9 cellular contexts compared by ENCODE assay signal in the genomic region with DNA sequence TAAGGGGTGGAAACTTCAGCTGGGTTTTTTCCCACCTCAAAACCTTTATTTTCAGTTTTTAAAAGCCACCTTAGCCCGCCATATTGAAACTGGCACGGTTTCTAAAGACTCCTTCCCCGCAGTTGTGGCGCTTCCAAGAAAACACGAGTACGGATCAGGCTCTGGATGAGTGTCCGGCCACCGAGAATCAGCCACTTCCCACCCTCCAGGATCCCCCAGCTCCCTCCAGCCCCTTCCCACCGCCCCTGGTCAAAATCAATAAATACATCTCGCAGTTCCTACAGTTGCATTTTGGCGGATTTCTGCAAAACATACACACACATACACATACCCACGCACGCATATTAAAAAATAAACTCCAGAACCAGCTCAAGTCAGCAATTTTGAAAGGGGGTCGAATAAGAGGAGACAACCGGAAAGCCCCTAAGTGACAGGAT. TPM values are rescaled to one million over a fixed set of nuclear protein-coding genes. Genes with fewer than 3 reads are reported as not detected.
DNase-seq lines count a peak whose midpoint lies in the region; ATAC-seq, FAIRE-seq and TF ChIP-seq lines count a peak whose summit lies in the region.
"Had no signal": no experiment of that assay in that cellular context is flagged by ENCODE, and none has a peak within 500 bp of the region (broad histone marks: within the 10 kb centered on the region; RNA-seq: fewer than 3 reads in every experiment).

No MANE protein-coding gene starts in this region.

- H4K5ac ChIP-seq in IMR-90 (ENCODE audit: low read depth, low read length) = no peak overlapping the region

- CTCF ChIA-PET in IMR-90 (lab: Yijun Ruan, JAX) = no interaction called here
- CTCF ChIA-PET in HepG2 (lab: Yijun Ruan, JAX; ENCODE audit: low intra/inter-chr PET ratio, low total read pairs) = no interaction called here

- POLR2A ChIA-PET in IMR-90 (lab: Charles Lee; ENCODE audit: unreplicated experiment) = no interaction called here
- POLR2A ChIA-PET in HepG2 (lab: Yijun Ruan, JAX) = no interaction called here

- WGBS in IMR-90 (ENCODE audit: extremely low coverage in 2 of 2, insufficient read length in 1 of 2), 2 experiments = no CpG with 5 or more reads among the region's 15 CpGs
- 5% methylated on average over 15 of the region's 15 CpGs for WGBS in HepG2 (ENCODE audit: low lambda C conversion rate)

- BruUV-seq in IMR-90 (replicated peaks; lab: Mats Ljungman, UMichigan) = no TSS peak
- no TSS peak for BruUV-seq in HepG2 (replicated peaks; lab: Mats Ljungman, UMichigan)

- no peak overlapping the region for H3K18ac ChIP-seq in IMR-90 (ENCODE audit: low read depth, low read length)

- H3K27ac ChIP-seq in IMR-90 (ENCODE audit: insufficient read depth, low read length) = no peak overlapping the region
- H3K27ac ChIP-seq in ascending aorta = no peak overlapping the region
- H3K27ac ChIP-seq in HepG2 (ENCODE audit: extremely low read length, insufficient read depth, low read length) = no peak overlapping the region
- H3K27ac ChIP-seq in stomach smooth muscle (ENCODE audit: low read length) = peak overlapping the region; percentile 41

- no peak overlapping the region for H4K91ac ChIP-seq in IMR-90 (ENCODE audit: insufficient read depth, low read depth, low read length)

- in situ Hi-C loops in IMR-90 (cut with MboI; ENCODE audit: low sequenced_read_pairs) = loop anchor here (10.0 kb wide), 3 partner anchors 145 to 995 kb away; no protein-coding TSS in a partner anchor
- in situ Hi-C loops in HepG2 (cut with HindIII; ENCODE audit: extremely low pct_ligation_motif_present, low pct_unique_long_range_greater_than_20kb) = loop anchor here (10.0 kb wide), 1 partner anchor 495 kb away; no protein-coding TSS in a partner anchor

- dilution Hi-C loops in IMR-90 (cut with HindIII; ENCODE audit: low sequenced_read_pairs, unreplicated experiment) = loop anchor here (25.0 kb wide), 1 partner anchor 722 kb away; no protein-coding TSS in a partner anchor

- no peaks in the 10 kb centered on the region for H3K9me1 ChIP-seq in IMR-90 (ENCODE audit: insufficient read depth, low read length)

- H3K36me3 ChIP-seq in IMR-90 (ENCODE audit: control insufficient read depth, insufficient read depth, low read length) (no peaks in the 10 kb centered on the region), ascending aorta (no peaks in the 10 kb centered on the region), HepG2 (replicated peaks in 1 of 2; ENCODE audit: control insufficient read depth in 1 of 2, insufficient read depth in 2 of 2, low read length in 2 of 2) (no peaks in the 10 kb centered on the region), stomach smooth muscle (ENCODE audit: control insufficient read depth in 2 of 2, insufficient read depth in 2 of 2, low read length in 2 of 2) (no peaks in the 10 kb centered on the region)

- intact Hi-C loops in IMR-90 (cut with micrococcal nuclease) (loop anchor here (1.0 kb wide), 1 partner anchor 149 kb away; no protein-coding TSS in a partner anchor), ascending aorta (cut with DNase I) (no loop called here), HepG2 (cut with micrococcal nuclease; ENCODE audit: unreplicated experiment) (no loop called here)

- H3K56ac ChIP-seq in IMR-90 (ENCODE audit: extremely low read depth, insufficient read depth, low read length) = no peak overlapping the region

- H3K9ac ChIP-seq in IMR-90 (ENCODE audit: low read depth, low read length) (no peak overlapping the region), HepG2 (ENCODE audit: insufficient read depth, low read depth, low read length) (no peak overlapping the region), stomach smooth muscle (ENCODE audit: low read length in 2 of 2) (peak overlapping the region; percentile 58 to 59)

- H3K4me3 ChIP-seq in GM12865 (ENCODE audit: low read depth, low read length) = peak overlapping the region; percentile 91
- H3K4me3 ChIP-seq in IMR-90 (ENCODE audit: insufficient read depth, low read depth, low read length) = peak overlapping the region; percentile 56
- peak overlapping the region; percentile 65 to 72 for H3K4me3 ChIP-seq in ascending aorta
- H3K4me3 ChIP-seq in HepG2 (replicated peaks in 1 of 3; ENCODE audit: insufficient read depth in 1 of 3, low read depth in 2 of 3, low read length in 3 of 3) = no peak overlapping the region
- peak overlapping the region; percentile 70 to 82 for H3K4me3 ChIP-seq in stomach smooth muscle (ENCODE audit: low read length in 2 of 2)

- H3K79me1 ChIP-seq in IMR-90 (ENCODE audit: low read depth in 1 of 2, low read length in 2 of 2) = no peaks in the 10 kb centered on the region

- TF ChIP-seq RAD21 in IMR-90 (IDR thresholded peaks at IDR 0.05; ENCODE audit: low read length) (no peak), HepG2 (CRISPR knock-in tag; IDR thresholded peaks at IDR 0.05) (no peak)

- no peak overlapping the region for H2BK15ac ChIP-seq in IMR-90 (ENCODE audit: low read depth, low read length)

- H2BK120ac ChIP-seq in IMR-90 (ENCODE audit: low read depth, low read length) = no peak overlapping the region

- no peak overlapping the region for H2BK20ac ChIP-seq in IMR-90 (ENCODE audit: low read depth, low read length)

- H2AK5ac ChIP-seq in IMR-90 (ENCODE audit: low read depth, low read length) = no peak overlapping the region

- no peak for TF ChIP-seq CTCF in GM12865 (IDR thresholded peaks at IDR 0.05; ENCODE audit: insufficient read depth, low read depth, low read length, missing control alignments)
- TF ChIP-seq CTCF in IMR-90 (conservative IDR thresholded peaks at IDR 0.05; ENCODE audit: low read depth, low read length) = no peak
- TF ChIP-seq CTCF in ascending aorta (IDR thresholded peaks at IDR 0.05) = no peak
- TF ChIP-seq CTCF in HepG2 (CRISPR knock-in tag; IDR thresholded peaks at IDR 0.05) = no peak

- H2BK5ac ChIP-seq in IMR-90 (ENCODE audit: low read depth, low read length, poor library complexity, severe bottlenecking) = no peak overlapping the region

- H3K4me1 ChIP-seq in IMR-90 (ENCODE audit: control insufficient read depth, insufficient read depth, low read length) (no peaks in the 10 kb centered on the region), ascending aorta (peaks cover 0 to 10% of the 10 kb centered on the region in 2 donors), HepG2 (ENCODE audit: insufficient read depth, low read length) (no peaks in the 10 kb centered on the region), stomach smooth muscle (ENCODE audit: control insufficient read depth, insufficient read depth, low read length) (peaks cover 34% of the 10 kb centered on the region)

- TF ChIP-seq POLR2A in IMR-90 (IDR thresholded peaks at IDR 0.05; ENCODE audit: low read depth, low read length) (no peak), HepG2 (IDR thresholded peaks at IDR 0.05; ENCODE audit: insufficient read depth in 1 of 2, low read depth in 2 of 2, low read length in 2 of 2) (no peak)

- peaks cover 34% of the 10 kb centered on the region for H3K27me3 ChIP-seq in IMR-90 (ENCODE audit: control insufficient read depth, insufficient read depth, low read length)
- peaks cover 5% of the 10 kb centered on the region for H3K27me3 ChIP-seq in ascending aorta
- peaks cover 4 to 34% of the 10 kb centered on the region in 2 experiments; a peak in 4 of 5 replicates for H3K27me3 ChIP-seq in HepG2 (ENCODE audit: control insufficient read depth in 1 of 2, insufficient read depth in 2 of 2, low read length in 2 of 2)
- H3K27me3 ChIP-seq in stomach smooth muscle (ENCODE audit: control insufficient read depth in 1 of 2, insufficient read depth in 2 of 2, low read length in 2 of 2) = peaks cover 12 to 45% of the 10 kb centered on the region in 2 donors

- no peak overlapping the region for H3K23ac ChIP-seq in IMR-90 (ENCODE audit: low read depth, low read length)

- H3K4me2 ChIP-seq in IMR-90 (ENCODE audit: low read depth, low read length) (peak overlapping the region; percentile 79), HepG2 (ENCODE audit: low read depth, low read length) (peak overlapping the region; percentile 47; the same call in 1 of the 2 replicates)

- no peaks in the 10 kb centered on the region for H4K20me1 ChIP-seq in IMR-90 (ENCODE audit: insufficient read depth, low read length)
- H4K20me1 ChIP-seq in HepG2 (ENCODE audit: insufficient read depth, low read length) = no peaks in the 10 kb centered on the region

- H3K4ac ChIP-seq in IMR-90 (ENCODE audit: low read depth, low read length) = no peak overlapping the region

- DNase-seq in GM12865 (ENCODE audit: low read depth) (peak; percentile 44), IMR-90 (no peak), ascending aorta (ENCODE audit: low spot score in 2 of 2) (no peak), HepG2 (ENCODE audit: low spot score) (no peak), RKO (ENCODE audit: low spot score) (no peak), DMS79 treated with DMSO at 0.1 percent for 48 hours (lab: John Stamatoyannopoulos, UW) (no peak)

- no peak overlapping the region for H3K14ac ChIP-seq in IMR-90 (replicated peaks; ENCODE audit: low read depth, low read length)

- peak overlapping the region; percentile 64 for H2AFZ ChIP-seq in IMR-90 (replicated peaks; ENCODE audit: low read length, poor library complexity)
- no peak overlapping the region for H2AFZ ChIP-seq in HepG2 (ENCODE audit: low read length)

- ATAC-seq in IMR-90 (ENCODE audit: low read depth) (no peak), HepG2 (no peak), HG03139 (IDR thresholded peaks at IDR 0.05; ENCODE audit: unreplicated experiment) (no peak)

- TF ChIP-seq EP300 in HepG2 (IDR thresholded peaks at IDR 0.05; ENCODE audit: low read depth in 2 of 2, low read length in 2 of 2) = no peak
- no peak for TF ChIP-seq EP300 in HepG2 (CRISPR knock-in tag; IDR thresholded peaks at IDR 0.05; ENCODE audit: borderline replicate concordance)

- H2AK9ac ChIP-seq in IMR-90 (replicated peaks; ENCODE audit: low read depth, low read length, poor library complexity) = no peak overlapping the region

- FAIRE-seq in HepG2 (lab: Jason Lieb, UNC) = no peak

- H4K8ac ChIP-seq in IMR-90 (ENCODE audit: low read depth in 2 of 2, low read length in 2 of 2) = no peak overlapping the region

- H3K9me3 ChIP-seq in IMR-90 (ENCODE audit: control insufficient read depth, insufficient read depth, low read length) (no peaks in the 10 kb centered on the region; the same call in 1 of the 2 replicates), ascending aorta (no peaks in the 10 kb centered on the region), HepG2 (ENCODE audit: low read length) (no peaks in the 10 kb centered on the region), stomach smooth muscle (ENCODE audit: control insufficient read depth in 2 of 2, low read length in 2 of 2) (no peaks in the 10 kb centered on the region)

- no peaks in the 10 kb centered on the region for H3K79me2 ChIP-seq in HepG2 (ENCODE audit: insufficient read depth, low read length)

RNA-seq across cellular contexts. Expression of a gene that starts 1.1 kb away (rescaled TPM):
- total RNA-seq in IMR-90 (2012; rRNA removed) = 1.1 and 1.3 TPM in 2 replicates
- 0.53 and 0.70 TPM in 2 replicates for polyA plus RNA-seq in IMR-90 (2012; rRNA removed)
- polyA plus RNA-seq in IMR-90 (2012; cell fraction: cytosol; rRNA removed) = 0.25 and 0.26 TPM in 2 replicates
- 0.88 and 2.3 TPM in 2 replicates for polyA plus RNA-seq in IMR-90 (2012; cell fraction: nucleus; rRNA removed; ENCODE audit: low replicate concordance)
- total RNA-seq in ascending aorta = 2.2 TPM
- 0.02 and 0.04 TPM in 2 replicates for total RNA-seq in HepG2 (2016; rRNA removed; fragmentation: Illumina TruSeq; extraction: Trizol)
- total RNA-seq in HepG2 (2016; cell fraction: cytosol; rRNA removed; fragmentation: Illumina TruSeq; extraction: Trizol; ENCODE audit: low read depth) = not detected in 2 replicates
- total RNA-seq in HepG2 (2016; cell fraction: insoluble cytoplasmic fraction; rRNA removed; fragmentation: Illumina TruSeq; extraction: Trizol) = 0.02 TPM in 1 of 2 replicates, not detected in the other
- not detected in 2 replicates for total RNA-seq in HepG2 (2016; cell fraction: membrane; rRNA removed; fragmentation: Illumina TruSeq; extraction: Trizol)
- 0.03 TPM in 1 of 2 replicates, not detected in the other for total RNA-seq in HepG2 (2016; cell fraction: nucleus; rRNA removed; fragmentation: Illumina TruSeq; extraction: Trizol)
- polyA plus RNA-seq in HepG2 (2011; rRNA removed) = 0.01 TPM in 2 replicates
- 0.01 TPM in 2 replicates for polyA plus RNA-seq in HepG2 (2011; cell fraction: cytosol; rRNA removed)
- 0.02 and 0.06 TPM in 2 replicates for polyA plus RNA-seq in HepG2 (2011; cell fraction: nucleus; rRNA removed)
- not detected in 2 replicates for polyA plus RNA-seq in HepG2 (2012)
- polyA plus RNA-seq in HepG2 (2016; cell fraction: cytosol; fragmentation: Illumina TruSeq; extraction: Trizol; ENCODE audit: low read depth) = not detected in 2 replicates
- not detected in 2 replicates for polyA plus RNA-seq in HepG2 (2016; cell fraction: insoluble cytoplasmic fraction; fragmentation: Illumina TruSeq; extraction: Trizol; ENCODE audit: low read depth)
- polyA plus RNA-seq in HepG2 (2016; cell fraction: membrane; fragmentation: Illumina TruSeq; extraction: Trizol; ENCODE audit: low read depth) = not detected in 2 replicates
- polyA plus RNA-seq in HepG2 (2016; cell fraction: nucleus; fragmentation: Illumina TruSeq; extraction: Trizol; ENCODE audit: insufficient read depth, low read depth) = not detected in 2 replicates
- 0.14 and 27.7 TPM in 2 replicates for polyA minus RNA-seq in HepG2 (2011; rRNA and poly(A)+ RNA removed; ENCODE audit: low replicate concordance)
- polyA minus RNA-seq in HepG2 (2011; cell fraction: cytosol; rRNA and poly(A)+ RNA removed) = 0.09 and 0.69 TPM in 2 replicates
- 0.12 and 0.13 TPM in 2 replicates for polyA minus RNA-seq in HepG2 (2011; cell fraction: nucleus; rRNA and poly(A)+ RNA removed)
- total RNA-seq: LHCN-M2 had no signal

Comparison
In these comparisons a context has a peak if more than half of its experiments do, and no peak if none do; other contexts are left out.
1. H3K4me3 ChIP-seq: peak in GM12865 (single experiment), IMR-90 (single experiment), ascending aorta (2 of 2) and stomach smooth muscle (2 of 2); none in HepG2 (0 of 3).
2. H3K9ac ChIP-seq: peak in stomach smooth muscle (2 of 2); none in IMR-90 (single experiment) and HepG2 (single experiment).